1 cellular context compared by ENCODE assay signal in the genomic region with DNA sequence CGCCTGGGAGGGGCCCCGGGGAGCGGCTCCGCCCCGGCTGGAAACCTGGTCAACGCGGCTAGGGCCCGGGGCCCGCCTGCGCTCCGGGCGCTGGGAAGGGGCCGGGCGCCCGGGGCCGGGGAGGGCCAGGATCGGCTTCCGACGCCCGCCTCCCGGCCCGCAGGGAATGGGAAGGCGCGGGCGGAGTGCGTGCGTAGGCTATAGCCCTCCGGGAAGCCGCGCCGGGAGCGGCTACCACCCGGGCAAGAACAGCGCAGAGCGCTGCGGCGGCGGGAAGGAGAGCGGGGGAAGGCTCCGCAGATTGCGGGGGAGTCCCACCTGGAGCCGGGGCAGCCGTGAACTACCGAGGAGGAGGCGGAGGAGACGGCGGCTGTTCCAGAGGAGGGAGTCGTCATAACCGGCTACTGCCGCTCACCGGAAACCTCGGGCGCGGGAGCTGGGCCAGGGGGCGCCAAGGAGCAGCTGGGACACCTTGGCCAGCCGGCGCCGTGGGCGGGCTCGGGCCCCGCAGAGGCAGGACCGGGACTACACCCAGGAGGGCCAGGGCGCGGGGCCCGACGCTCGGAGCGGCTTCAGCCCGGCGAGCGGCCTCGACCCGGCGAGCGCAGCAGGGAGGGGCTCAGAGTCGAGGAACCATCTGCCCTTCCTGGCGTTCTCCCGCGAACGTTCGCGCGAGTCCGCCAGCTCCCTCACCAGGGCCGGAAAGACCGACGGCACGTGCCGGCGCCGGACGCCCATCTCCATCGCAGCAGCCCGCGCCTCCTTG.
TF ChIP-seq lines count a peak whose summit lies in the region.

Gene EOGT (minus strand): TSS at position 429 of the 766 bp plus-strand sequence. CDS start 3,838 bp downstream, outside the sequence.

TF ChIP-seq in K562, 482 proteins besides CTCF, POLR2A, EP300 and RAD21 (continued from another document):
- TF ChIP-seq ARID2 (IDR thresholded peaks at IDR 0.05) (no peak), PHB2 (IDR thresholded peaks at IDR 0.05; ENCODE audit: low read depth) (no peak), L3MBTL2 (IDR thresholded peaks at IDR 0.05) (peak; percentile 98), ZNF830 (CRISPR knock-in tag; IDR thresholded peaks at IDR 0.05) (no peak), JUNB (CRISPR knock-in tag; conservative IDR thresholded peaks at IDR 0.05) (no peak), ZNF785 (CRISPR knock-in tag; IDR thresholded peaks at IDR 0.05) (no peak), THRAP3 (IDR thresholded peaks at IDR 0.05; ENCODE audit: borderline replicate concordance) (no peak), XRCC5 (IDR thresholded peaks at IDR 0.05; ENCODE audit: low read depth, low read length) (peak; percentile 64; the same call in 1 of the 2 replicates), CXXC5 (CRISPR knock-in tag; IDR thresholded peaks at IDR 0.05) (peak; percentile 92), ZNF586 (CRISPR knock-in tag; conservative IDR thresholded peaks at IDR 0.05) (no peak), CHAMP1 (IDR thresholded peaks at IDR 0.05) (no peak), HNRNPUL1 (IDR thresholded peaks at IDR 0.05; ENCODE audit: low read length) (no peak), NRF1 (conservative IDR thresholded peaks at IDR 0.05 in 1 of 2, IDR thresholded peaks at IDR 0.05 in 1 of 2) (peak; percentile 26 to 37; a peak in 2 of 4 replicates), STAT5A (IDR thresholded peaks at IDR 0.05; ENCODE audit: borderline replicate concordance, low read length) (no peak), ZNF165 (CRISPR knock-in tag; IDR thresholded peaks at IDR 0.05; ENCODE audit: borderline replicate concordance) (0 out of 2 replicates have a peak, but pooled peaks have one; percentile 61), TAF7 (tag; IDR thresholded peaks at IDR 0.05) (no peak), KDM5B (IDR thresholded peaks at IDR 0.05; ENCODE audit: insufficient replicate concordance, low read depth, low read length) (peak; percentile 54), GABPB1 (CRISPR knock-in tag; IDR thresholded peaks at IDR 0.05) (peak; percentile 76), SIX5 (IDR thresholded peaks at IDR 0.05; ENCODE audit: borderline replicate concordance in 1 of 2, insufficient read depth in 1 of 2, low read depth in 1 of 2, low read length in 2 of 2) (no peak), PHB (CRISPR knock-in tag; IDR thresholded peaks at IDR 0.05) (peak; percentile 77; the same call in 1 of the 2 replicates), SMC3 (conservative IDR thresholded peaks at IDR 0.05; ENCODE audit: insufficient read depth, low read depth, low read length) (no peak), ZFP1 (CRISPR knock-in tag; IDR thresholded peaks at IDR 0.05) (no peak), NCOA6 (IDR thresholded peaks at IDR 0.05) (no peak), PURB (CRISPR knock-in tag; IDR thresholded peaks at IDR 0.05; ENCODE audit: low read depth) (no peak), KAT2B (IDR thresholded peaks at IDR 0.05; ENCODE audit: low read depth, low read length) (no peak), KAT7 (CRISPR knock-in tag; IDR thresholded peaks at IDR 0.05; ENCODE audit: borderline replicate concordance) (no peak), ZNF184 (CRISPR knock-in tag; IDR thresholded peaks at IDR 0.05) (no peak), GATAD2A (IDR thresholded peaks at IDR 0.05) (no peak), SMARCB1 (IDR thresholded peaks at IDR 0.05; ENCODE audit: insufficient read length, low read depth) (no peak), ESRRB (CRISPR knock-in tag; IDR thresholded peaks at IDR 0.05; ENCODE audit: borderline replicate concordance) (no peak), ETS1 (conservative IDR thresholded peaks at IDR 0.05; ENCODE audit: control insufficient read depth, low read depth, low read length) (peak; percentile 57; the same call in 1 of the 2 replicates), ELK3 (CRISPR knock-in tag; IDR thresholded peaks at IDR 0.05) (no peak), ZNF212 (CRISPR knock-in tag; IDR thresholded peaks at IDR 0.05) (0 out of 2 replicates have a peak, but pooled peaks have one; percentile 43), FOSL1 (tag; conservative IDR thresholded peaks at IDR 0.05) (0 out of 2 replicates have a peak, but pooled peaks have one; percentile 11), RNF219 (CRISPR knock-in tag; IDR thresholded peaks at IDR 0.05) (no peak), RBBP5 (IDR thresholded peaks at IDR 0.05; ENCODE audit: borderline replicate concordance, insufficient read depth, low read length, poor library complexity, severe bottlenecking) (no peak)
- TF ChIP-seq, protein P1, sequence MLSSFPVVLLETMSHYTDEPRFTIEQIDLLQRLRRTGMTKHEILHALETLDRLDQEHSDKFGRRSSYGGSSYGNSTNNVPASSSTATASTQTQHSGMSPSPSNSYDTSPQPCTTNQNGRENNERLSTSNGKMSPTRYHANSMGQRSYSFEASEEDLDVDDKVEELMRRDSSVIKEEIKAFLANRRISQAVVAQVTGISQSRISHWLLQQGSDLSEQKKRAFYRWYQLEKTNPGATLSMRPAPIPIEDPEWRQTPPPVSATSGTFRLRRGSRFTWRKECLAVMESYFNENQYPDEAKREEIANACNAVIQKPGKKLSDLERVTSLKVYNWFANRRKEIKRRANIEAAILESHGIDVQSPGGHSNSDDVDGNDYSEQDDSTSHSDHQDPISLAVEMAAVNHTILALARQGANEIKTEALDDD (IDR thresholded peaks at IDR 0.05), result no peak
- TF ChIP-seq, protein P2, sequence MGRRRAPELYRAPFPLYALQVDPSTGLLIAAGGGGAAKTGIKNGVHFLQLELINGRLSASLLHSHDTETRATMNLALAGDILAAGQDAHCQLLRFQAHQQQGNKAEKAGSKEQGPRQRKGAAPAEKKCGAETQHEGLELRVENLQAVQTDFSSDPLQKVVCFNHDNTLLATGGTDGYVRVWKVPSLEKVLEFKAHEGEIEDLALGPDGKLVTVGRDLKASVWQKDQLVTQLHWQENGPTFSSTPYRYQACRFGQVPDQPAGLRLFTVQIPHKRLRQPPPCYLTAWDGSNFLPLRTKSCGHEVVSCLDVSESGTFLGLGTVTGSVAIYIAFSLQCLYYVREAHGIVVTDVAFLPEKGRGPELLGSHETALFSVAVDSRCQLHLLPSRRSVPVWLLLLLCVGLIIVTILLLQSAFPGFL (CRISPR knock-in tag; IDR thresholded peaks at IDR 0.05), result no peak
- TF ChIP-seq, protein P3, sequence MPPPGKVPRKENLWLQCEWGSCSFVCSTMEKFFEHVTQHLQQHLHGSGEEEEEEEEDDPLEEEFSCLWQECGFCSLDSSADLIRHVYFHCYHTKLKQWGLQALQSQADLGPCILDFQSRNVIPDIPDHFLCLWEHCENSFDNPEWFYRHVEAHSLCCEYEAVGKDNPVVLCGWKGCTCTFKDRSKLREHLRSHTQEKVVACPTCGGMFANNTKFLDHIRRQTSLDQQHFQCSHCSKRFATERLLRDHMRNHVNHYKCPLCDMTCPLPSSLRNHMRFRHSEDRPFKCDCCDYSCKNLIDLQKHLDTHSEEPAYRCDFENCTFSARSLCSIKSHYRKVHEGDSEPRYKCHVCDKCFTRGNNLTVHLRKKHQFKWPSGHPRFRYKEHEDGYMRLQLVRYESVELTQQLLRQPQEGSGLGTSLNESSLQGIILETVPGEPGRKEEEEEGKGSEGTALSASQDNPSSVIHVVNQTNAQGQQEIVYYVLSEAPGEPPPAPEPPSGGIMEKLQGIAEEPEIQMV (tag; conservative IDR thresholded peaks at IDR 0.05; ENCODE audit: low read depth), result no peak
